In the genomic region with DNA sequence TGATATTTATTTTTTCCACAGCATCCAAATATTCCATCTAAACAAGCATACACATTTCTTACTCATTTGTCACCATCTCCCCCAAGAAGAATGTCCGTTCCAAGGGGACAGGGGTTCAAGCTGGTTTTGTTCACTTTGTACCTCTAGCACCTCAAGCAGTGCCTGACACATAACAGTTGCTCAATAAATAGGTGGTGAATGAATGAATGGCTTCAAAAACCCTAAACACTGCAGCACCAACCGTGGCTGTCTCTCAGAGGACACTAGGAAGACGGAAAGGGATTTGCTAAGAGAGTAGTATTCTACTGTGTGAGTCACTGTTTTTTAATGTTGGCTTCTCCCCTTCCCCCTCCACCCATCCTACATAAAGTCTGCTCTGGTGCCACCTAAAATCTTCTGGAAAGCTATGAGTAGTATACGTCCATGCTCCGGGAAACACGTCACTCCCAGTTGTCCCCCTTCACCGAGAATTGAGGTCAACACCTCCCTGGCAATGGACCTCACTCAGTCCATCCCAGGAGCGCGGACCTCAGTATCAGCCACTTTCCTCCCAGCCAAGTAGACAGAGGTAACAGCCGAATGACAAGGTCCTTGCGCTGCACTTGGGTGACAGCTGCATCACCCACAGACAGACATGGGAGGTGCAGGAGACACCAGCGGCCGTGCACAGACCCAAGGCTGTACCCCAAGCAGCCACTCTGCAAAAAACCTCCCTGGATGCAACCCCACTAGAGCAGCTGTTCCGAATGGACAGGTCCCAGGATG, we compare ENCODE assay signal across 14 cellular contexts.
DNase-seq lines count a peak whose midpoint lies in the region; ATAC-seq and TF ChIP-seq lines count a peak whose summit lies in the region.
"Had no signal": no experiment of that assay in that cellular context is flagged by ENCODE, and none has a peak within 500 bp of the region (broad histone marks: within the 10 kb centered on the region; RNA-seq: fewer than 3 reads in every experiment).

No MANE protein-coding gene starts in this region.

- no peaks in the 10 kb centered on the region for H3K9me3 Mint-ChIP-seq in activated CD4-positive, alpha-beta T cell treated with anti-CD3 and anti-CD28 coated beads for 36 hours (ENCODE audit: low read depth)
- no peaks in the 10 kb centered on the region for H3K9me3 Mint-ChIP-seq in activated CD4-positive, alpha-beta memory T cell treated with anti-CD3 and anti-CD28 coated beads, Interleukin-2, amount 10 ng/mL, durations not matched to agents 7 days and 5 days
- no peaks in the 10 kb centered on the region for H3K9me3 Mint-ChIP-seq in endothelial cell (ENCODE audit: unreplicated experiment)
- H3K9me3 Mint-ChIP-seq in stimulated activated naive CD8-positive, alpha-beta T cell treated with anti-CD3 and anti-CD28 coated beads, Interleukin-15, amount 100 ng/mL, for 72 hours: no peaks in the 10 kb centered on the region
- H3K9me3 Mint-ChIP-seq: HFFc6 had no signal

- ATAC-seq in activated CD4-positive, alpha-beta T cell treated with anti-CD3 and anti-CD28 coated beads for 36 hours: no peak
- ATAC-seq in stimulated activated naive CD8-positive, alpha-beta T cell treated with anti-CD3 and anti-CD28 coated beads, Interleukin-15, amount 100 ng/mL, for 72 hours: no peak
- ATAC-seq in HG03108 (IDR thresholded peaks at IDR 0.05; ENCODE audit: unreplicated experiment): no peak
- ATAC-seq in GM18519 (IDR thresholded peaks at IDR 0.05; ENCODE audit: low FRiP score, unreplicated experiment): no peak

- no peaks in the 10 kb centered on the region for H3K27me3 Mint-ChIP-seq in activated CD4-positive, alpha-beta T cell treated with anti-CD3 and anti-CD28 coated beads for 36 hours
- no peaks in the 10 kb centered on the region for H3K27me3 Mint-ChIP-seq in activated CD4-positive, alpha-beta memory T cell treated with anti-CD3 and anti-CD28 coated beads, Interleukin-2, amount 10 ng/mL, durations not matched to agents 7 days and 5 days
- peaks cover 26% of the 10 kb centered on the region for H3K27me3 Mint-ChIP-seq in endothelial cell (ENCODE audit: unreplicated experiment)
- no peaks in the 10 kb centered on the region for H3K27me3 Mint-ChIP-seq in stimulated activated naive CD8-positive, alpha-beta T cell treated with anti-CD3 and anti-CD28 coated beads, Interleukin-15, amount 100 ng/mL, for 72 hours

- H3K4me1 Mint-ChIP-seq in activated CD4-positive, alpha-beta T cell treated with anti-CD3 and anti-CD28 coated beads for 36 hours: peaks cover 59% of the 10 kb centered on the region
- H3K4me1 Mint-ChIP-seq in activated CD4-positive, alpha-beta memory T cell treated with anti-CD3 and anti-CD28 coated beads, Interleukin-2, amount 10 ng/mL, durations not matched to agents 7 days and 5 days: peaks cover 93% of the 10 kb centered on the region
- H3K4me1 Mint-ChIP-seq in endothelial cell (ENCODE audit: unreplicated experiment): peaks cover 47% of the 10 kb centered on the region
- peaks cover 87% of the 10 kb centered on the region for H3K4me1 Mint-ChIP-seq in stimulated activated naive CD8-positive, alpha-beta T cell treated with anti-CD3 and anti-CD28 coated beads, Interleukin-15, amount 100 ng/mL, for 72 hours

- DNase-seq in activated CD4-positive, alpha-beta T cell treated with anti-CD3 and anti-CD28 coated beads for 36 hours: no peak
- DNase-seq in activated CD4-positive, alpha-beta T cell treated with anti-CD3 and anti-CD28 coated beads for 4 hours: no peak
- no peak for DNase-seq in activated CD4-positive, alpha-beta memory T cell treated with anti-CD3 and anti-CD28 coated beads, Interleukin-2, amount 10 ng/mL, durations not matched to agents 7 days and 5 days
- DNase-seq in endothelial cell (ENCODE audit: low spot score): no peak
- DNase-seq in stimulated activated naive CD8-positive, alpha-beta T cell treated with anti-CD3 and anti-CD28 coated beads, Interleukin-15, amount 100 ng/mL, for 72 hours: no peak
- no peak for DNase-seq in NCI-H1048 (lab: John Stamatoyannopoulos, UW)
- DNase-seq: activated CD4-positive, CD25-positive, alpha-beta regulatory T cell; HFFc6; MV-4-11; NCI-H2227 treated with DMSO at 0.1 percent for 48 hours; OCI-M1; SK-N-SH had no signal

- no peak overlapping the region for H3K4me3 Mint-ChIP-seq in activated CD4-positive, alpha-beta T cell treated with anti-CD3 and anti-CD28 coated beads for 36 hours
- peak overlapping the region; percentile 56 for H3K4me3 Mint-ChIP-seq in activated CD4-positive, alpha-beta memory T cell treated with anti-CD3 and anti-CD28 coated beads, Interleukin-2, amount 10 ng/mL, durations not matched to agents 7 days and 5 days
- H3K4me3 Mint-ChIP-seq in endothelial cell (ENCODE audit: unreplicated experiment): peak overlapping the region; percentile 5
- H3K4me3 Mint-ChIP-seq in stimulated activated naive CD8-positive, alpha-beta T cell treated with anti-CD3 and anti-CD28 coated beads, Interleukin-15, amount 100 ng/mL, for 72 hours: peak overlapping the region; percentile 58 to 66
- H3K4me3 Mint-ChIP-seq: HFFc6 had no signal

- peak overlapping the region; percentile 70 for H3K27ac Mint-ChIP-seq in activated CD4-positive, alpha-beta T cell treated with anti-CD3 and anti-CD28 coated beads for 36 hours
- H3K27ac Mint-ChIP-seq in activated CD4-positive, alpha-beta memory T cell treated with anti-CD3 and anti-CD28 coated beads, Interleukin-2, amount 10 ng/mL, durations not matched to agents 7 days and 5 days: peak overlapping the region; percentile 83
- peak overlapping the region; percentile 25 for H3K27ac Mint-ChIP-seq in endothelial cell (ENCODE audit: unreplicated experiment)
- peak overlapping the region; percentile 61 to 87 for H3K27ac Mint-ChIP-seq in stimulated activated naive CD8-positive, alpha-beta T cell treated with anti-CD3 and anti-CD28 coated beads, Interleukin-15, amount 100 ng/mL, for 72 hours
- H3K27ac Mint-ChIP-seq: HFFc6 had no signal

- POLR2A ChIA-PET in activated CD4-positive, alpha-beta T cell treated with anti-CD3 and anti-CD28 coated beads for 36 hours (lab: Charles Lee): no interaction called here
- POLR2A ChIA-PET in activated CD4-positive, alpha-beta memory T cell treated with anti-CD3 and anti-CD28 coated beads, Interleukin-2, amount 10 ng/mL, durations not matched to agents 7 days and 5 days (lab: Charles Lee): interaction anchor here (1.0 to 2.5 kb wide), 4 partner anchors 11 to 100 kb away, joined by 4 to 14 read pairs (median 6); no protein-coding TSS in a partner anchor

- intact Hi-C loops in activated CD4-positive, alpha-beta T cell treated with anti-CD3 and anti-CD28 coated beads for 36 hours (cut with DNase I, micrococcal nuclease): no loop called here

- peaks cover 6% of the 10 kb centered on the region for H3K36me3 Mint-ChIP-seq in activated CD4-positive, alpha-beta T cell treated with anti-CD3 and anti-CD28 coated beads for 36 hours (ENCODE audit: low read depth)
- peaks cover 71% of the 10 kb centered on the region for H3K36me3 Mint-ChIP-seq in activated CD4-positive, alpha-beta memory T cell treated with anti-CD3 and anti-CD28 coated beads, Interleukin-2, amount 10 ng/mL, durations not matched to agents 7 days and 5 days (ENCODE audit: low read depth)
- H3K36me3 Mint-ChIP-seq in endothelial cell (ENCODE audit: low read depth, unreplicated experiment): peaks cover 51% of the 10 kb centered on the region

- TF ChIP-seq CTCF in endothelial cell (IDR thresholded peaks at IDR 0.05; ENCODE audit: unreplicated experiment): no peak

- CTCF ChIA-PET in activated CD4-positive, alpha-beta T cell treated with anti-CD3 and anti-CD28 coated beads for 36 hours (lab: Charles Lee): interaction anchor here (0.6 kb wide), 2 partner anchors 63 to 80 kb away, joined by 3 read pairs; no protein-coding TSS in a partner anchor
- CTCF ChIA-PET in activated CD4-positive, alpha-beta memory T cell treated with anti-CD3 and anti-CD28 coated beads, Interleukin-2, amount 10 ng/mL, durations not matched to agents 7 days and 5 days (lab: Charles Lee): interaction anchor here (0.9 kb wide), 1 partner anchor 90 kb away, joined by 4 read pairs; no protein-coding TSS in a partner anchor

Comparison
In these comparisons a context has a peak if more than half of its experiments do, and no peak if none do; other contexts are left out.
1. H3K27ac Mint-ChIP-seq: peak in every context shown above with its lines; median percentile 83 in activated CD4-positive, alpha-beta memory T cell treated with anti-CD3 and anti-CD28 coated beads, Interleukin-2, amount 10 ng/mL, durations not matched to agents 7 days and 5 days; 74 in stimulated activated naive CD8-positive, alpha-beta T cell treated with anti-CD3 and anti-CD28 coated beads, Interleukin-15, amount 100 ng/mL, for 72 hours; 70 in activated CD4-positive, alpha-beta T cell treated with anti-CD3 and anti-CD28 coated beads for 36 hours; 25 in endothelial cell.